1 cellular context compared by ENCODE assay signal in the genomic region with DNA sequence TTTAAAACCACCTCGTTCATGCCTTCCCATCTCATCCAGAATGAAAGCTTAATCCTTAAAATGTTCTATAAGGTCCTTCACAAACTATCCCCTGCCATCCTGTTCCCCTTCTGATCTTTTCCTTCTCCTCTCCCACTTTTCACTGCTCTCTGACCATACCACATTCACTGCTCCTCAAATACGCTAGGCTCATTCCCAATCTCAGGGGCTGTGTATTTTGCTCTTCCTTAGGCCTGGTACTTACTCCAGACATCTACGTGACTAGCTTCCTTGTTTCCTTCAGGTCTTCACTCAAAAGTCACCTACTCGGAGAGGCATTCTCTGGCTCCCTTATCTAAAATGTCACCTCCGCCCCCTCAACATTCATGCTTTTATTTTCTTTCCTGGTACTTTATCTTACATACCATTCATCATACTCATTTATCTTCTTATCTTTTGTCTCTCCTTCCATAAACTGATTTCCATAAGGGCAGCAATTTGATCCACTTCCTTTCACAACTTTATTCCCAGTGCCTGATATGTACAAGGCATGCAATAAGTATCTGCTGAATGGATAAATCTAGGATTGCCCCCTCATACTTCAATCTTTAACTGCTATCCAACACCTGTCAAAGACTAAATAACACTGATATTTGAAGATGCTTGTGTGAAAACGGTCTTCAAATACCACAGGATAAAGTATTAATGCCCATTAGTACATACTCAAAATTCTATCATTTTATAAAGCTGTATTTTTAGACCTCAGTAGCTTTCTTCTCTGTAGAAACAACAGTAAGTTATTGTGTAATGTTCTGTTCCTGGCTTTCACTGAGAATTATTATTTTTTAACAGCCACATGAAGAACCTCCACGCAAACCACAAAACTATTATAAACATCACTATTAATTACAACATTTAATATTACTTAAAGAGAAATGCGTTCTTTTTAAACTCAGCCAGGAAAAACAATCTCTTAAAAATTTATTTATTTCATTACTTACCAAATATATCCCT.
TF ChIP-seq lines count a peak whose summit lies in the region.

No MANE protein-coding gene starts in this region.

TF ChIP-seq in HCT116, 20 proteins besides CTCF, POLR2A, EP300 and RAD21 (continued from another document):
- TF ChIP-seq FOSL1 (IDR thresholded peaks at IDR 0.05; ENCODE audit: low read depth), result 0 out of 2 replicates have a peak, but pooled peaks have one; percentile 14
- TF ChIP-seq SIN3A (IDR thresholded peaks at IDR 0.05; ENCODE audit: low read depth), result no peak
- TF ChIP-seq EGR1 (IDR thresholded peaks at IDR 0.05; ENCODE audit: low read depth), result peak; percentile 80
- no peak for TF ChIP-seq EZH2 (IDR thresholded peaks at IDR 0.05)
- peak; percentile 44; the same call in 1 of the 2 replicates for TF ChIP-seq SP1 (IDR thresholded peaks at IDR 0.05; ENCODE audit: low read depth)
